ENCODE assay signal across 12 cellular contexts in the genomic region with DNA sequence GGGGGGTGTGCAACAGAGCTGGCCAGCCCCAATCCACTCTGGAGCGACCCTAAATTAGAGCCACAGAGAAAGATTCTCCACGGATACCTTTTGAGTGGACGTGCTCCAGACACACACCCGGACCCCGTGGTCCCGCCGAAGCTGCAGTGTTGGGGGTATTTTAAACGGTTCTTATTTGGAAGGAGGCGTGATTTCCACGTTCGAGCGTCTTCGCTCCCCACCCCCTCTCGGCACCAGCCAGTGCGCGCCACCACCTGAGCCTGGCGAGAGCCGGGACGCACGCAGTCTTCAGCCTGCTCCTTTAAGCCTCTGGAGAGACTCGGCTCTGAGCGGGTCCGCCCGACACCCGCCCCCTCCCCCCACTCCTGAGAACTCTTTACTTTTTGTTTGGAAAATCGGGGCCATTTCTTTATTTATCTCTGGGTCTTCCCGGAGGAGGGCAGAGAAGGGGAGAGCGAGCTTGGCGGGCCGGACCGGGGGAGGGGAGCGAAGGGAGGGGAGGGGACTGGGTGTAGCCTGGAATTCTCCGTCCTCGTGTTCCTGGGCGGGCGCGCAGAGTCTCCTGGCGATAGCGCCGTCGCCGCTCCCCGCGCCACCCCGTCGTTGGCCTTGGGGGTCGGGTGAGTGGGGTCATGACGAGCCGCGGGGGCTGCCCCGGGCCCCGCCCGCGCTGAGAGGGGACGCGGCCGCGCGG. TPM values are rescaled to one million over a fixed set of nuclear protein-coding genes. Genes with fewer than 3 reads are reported as not detected.
A peak's percentile ranks its signal among the peaks of the same experiment; 100 is the strongest.
DNase-seq lines count a peak whose midpoint lies in the region; ATAC-seq, FAIRE-seq and TF ChIP-seq lines count a peak whose summit lies in the region.
"Had no signal": no experiment of that assay in that cellular context is flagged by ENCODE, and none has a peak within 500 bp of the region (broad histone marks: within the 10 kb centered on the region; RNA-seq: fewer than 3 reads in every experiment).

No MANE protein-coding gene starts in this region.

- H3K27ac ChIP-seq in ACC112 (ENCODE audit: low read depth, low read length) (no peak overlapping the region), H1 (ENCODE audit: low read depth, low read length) (no peak overlapping the region), ovary (no peak overlapping the region)
- H3K27ac ChIP-seq: KMS-11 had no signal

- H3K56ac ChIP-seq in H1 (replicated peaks; ENCODE audit: insufficient read length, low read depth, low read length), result no peak overlapping the region

- H4K8ac ChIP-seq in H1 (ENCODE audit: extremely low read depth, insufficient read depth, low read length), result peak overlapping the region; percentile 68; the same call in 1 of the 2 replicates

- TF ChIP-seq CTCF in H1 (IDR thresholded peaks at IDR 0.05; ENCODE audit: control extremely low read depth in 1 of 3, insufficient read depth in 1 of 3, low read depth in 1 of 3, low read length in 3 of 3) (no peak), ovary (IDR thresholded peaks at IDR 0.05) (no peak), GM20000 (IDR thresholded peaks at IDR 0.05; ENCODE audit: extremely low read depth, missing control alignments) (no peak), natural killer cell (IDR thresholded peaks at IDR 0.05) (no peak)

- H3K4me3 ChIP-seq in ACC112 (ENCODE audit: low read depth, low read length) (peak overlapping the region; percentile 63), H1 (ENCODE audit: extremely low read depth in 1 of 4, insufficient read depth in 2 of 4, low read depth in 3 of 4, low read length in 4 of 4) (peak overlapping the region; percentile 48 to 73 (median 49)), ovary (peak overlapping the region; percentile 28)

- H4K5ac ChIP-seq in H1 (ENCODE audit: insufficient read length, low read depth, low read length), result no peak overlapping the region

- no peaks in the 10 kb centered on the region for H3K4me1 ChIP-seq in ACC112 (ENCODE audit: control insufficient read depth, insufficient read depth, low read length, unreplicated experiment)
- peaks cover 0 to 5% (median 2%) of the 10 kb centered on the region in 4 experiments; a peak in 5 of 7 replicates for H3K4me1 ChIP-seq in H1 (replicated peaks in 1 of 4; ENCODE audit: control insufficient read depth in 3 of 4, insufficient read depth in 4 of 4, low read length in 3 of 4)
- no peaks in the 10 kb centered on the region for H3K4me1 ChIP-seq in ovary (ENCODE audit: insufficient read depth)

- no peak for TF ChIP-seq EP300 in H1 (IDR thresholded peaks at IDR 0.05; ENCODE audit: borderline replicate concordance in 1 of 2, low read depth in 2 of 2, low read length in 2 of 2)
- TF ChIP-seq EP300 in ovary (IDR thresholded peaks at IDR 0.05), result no peak

- H3K9me3 ChIP-seq in H1 (ENCODE audit: insufficient read depth in 2 of 2, low read depth in 1 of 2, low read length in 1 of 2) (no peaks in the 10 kb centered on the region), ovary (no peaks in the 10 kb centered on the region)

- no peak overlapping the region for H2BK12ac ChIP-seq in H1 (ENCODE audit: low read depth, low read length)

- peaks cover 0 to 2% of the 10 kb centered on the region in 2 experiments for H4K20me1 ChIP-seq in H1 (replicated peaks in 1 of 2; ENCODE audit: control insufficient read depth in 1 of 2, insufficient read depth in 2 of 2, low read length in 2 of 2)

- H2BK15ac ChIP-seq in H1 (ENCODE audit: low read length), result no peak overlapping the region

- no peaks in the 10 kb centered on the region for H3K9me3 Mint-ChIP-seq in natural killer cell

- no peak overlapping the region for H2BK20ac ChIP-seq in H1 (ENCODE audit: low read length)

- peak; percentile 50 for DNase-seq in HK-2 (ENCODE audit: unreplicated experiment)
- DNase-seq in H1 (ENCODE audit: low read depth in 1 of 2, low spot score in 2 of 2), result peak in 1 of 2 experiments; percentile 54
- no peak for DNase-seq in ovary
- no peak for DNase-seq in T-helper 1 cell
- DNase-seq in GM20000 (ENCODE audit: low spot score), result no peak
- DNase-seq in natural killer cell, result no peak
- DNase-seq: HCEC 1CT, T-helper 17 cell had no signal

- POLR2A ChIA-PET in H1 (lab: Charles Lee; ENCODE audit: partially characterized antibody), result no interaction called here

- 2% methylated on average over 7 of the region's 59 CpGs; no CpG with 5 or more reads in 1 of the 2 experiments for WGBS in H1 (ENCODE audit: extremely low coverage in 1 of 2, insufficient coverage in 1 of 2, insufficient read length in 1 of 2, insufficient replicate concordance in 2 of 2, low coverage in 1 of 2, low lambda C conversion rate in 2 of 2, missing lambda C conversion rate in 1 of 2), 2 experiments
- WGBS in ovary, 3 donors, result 27 to 34% (median 30%) methylated on average over 52 to 59 of the region's 59 CpGs

- ATAC-seq in HG02973 (IDR thresholded peaks at IDR 0.05; ENCODE audit: unreplicated experiment), result no peak
- ATAC-seq in natural killer cell, result no peak
- ATAC-seq: left lobe of liver, T-helper 17 cell had no signal

- peak overlapping the region; percentile 4 for H2AFZ ChIP-seq in ACC112 (ENCODE audit: low read length, unreplicated experiment)
- H2AFZ ChIP-seq in H1 (ENCODE audit: low read length), result no peak overlapping the region

- no peak overlapping the region for H3K14ac ChIP-seq in H1 (ENCODE audit: insufficient read length)

- no peak overlapping the region for H2AK5ac ChIP-seq in H1 (ENCODE audit: low read depth, low read length)

- no peak overlapping the region for H3K23ac ChIP-seq in H1 (ENCODE audit: insufficient read length)

- no peaks in the 10 kb centered on the region for H3K79me2 ChIP-seq in ACC112 (ENCODE audit: control insufficient read depth, insufficient read depth, low read length, unreplicated experiment)
- no peaks in the 10 kb centered on the region for H3K79me2 ChIP-seq in H1 (ENCODE audit: control insufficient read depth in 1 of 2, insufficient read depth in 2 of 2, low read length in 2 of 2)

- peak overlapping the region; percentile 83 to 97 for H3K4me2 ChIP-seq in H1 (ENCODE audit: insufficient read depth in 1 of 2, low read depth in 2 of 2, low read length in 2 of 2)
- H3K4me2 ChIP-seq: KMS-11 had no signal

- peaks cover 93% of the 10 kb centered on the region for H3K27me3 ChIP-seq in ACC112 (ENCODE audit: insufficient read depth, low read length)
- peaks cover 0 to 29% (median 17%) of the 10 kb centered on the region in 4 experiments; a peak in 5 of 7 replicates for H3K27me3 ChIP-seq in H1 (replicated peaks in 1 of 4; ENCODE audit: control insufficient read depth in 3 of 4, extremely low read depth in 1 of 4, insufficient read depth in 3 of 4, low read length in 3 of 4)
- H3K27me3 ChIP-seq in ovary, result no peaks in the 10 kb centered on the region

- no peaks in the 10 kb centered on the region for H3K79me1 ChIP-seq in H1 (ENCODE audit: low read depth, low read length)

- TF ChIP-seq RAD21 in H1 (IDR thresholded peaks at IDR 0.05 in 1 of 2, conservative IDR thresholded peaks at IDR 0.05 in 1 of 2; ENCODE audit: low read depth in 2 of 2, low read length in 2 of 2), result no peak

- no peaks in the 10 kb centered on the region for H3K36me3 Mint-ChIP-seq in natural killer cell

- intact Hi-C loops in ovary (cut with DNase I) (no loop called here), natural killer cell (cut with micrococcal nuclease) (no loop called here)

- no peak overlapping the region for H3K4me3 Mint-ChIP-seq in natural killer cell

- H3K4ac ChIP-seq in H1 (replicated peaks; ENCODE audit: insufficient read length, low read depth, low read length), result no peak overlapping the region

- no peak overlapping the region for H2BK120ac ChIP-seq in H1 (replicated peaks; ENCODE audit: low read depth, low read length)

- peak overlapping the region in 1 of 4 experiments; percentile 18; a peak in 1 of 7 replicates for H3K9ac ChIP-seq in H1 (replicated peaks in 1 of 4; ENCODE audit: extremely low read depth in 1 of 4, low read depth in 3 of 4, low read length in 3 of 4)
- H3K9ac ChIP-seq: KMS-11 had no signal

- no peak overlapping the region for H4K91ac ChIP-seq in H1 (replicated peaks; ENCODE audit: insufficient read length, low read length)

- H3K18ac ChIP-seq in H1 (ENCODE audit: extremely low read depth, low read length), result 0 out of 2 replicates have a peak overlapping the region, but pooled peaks have one; percentile 19

- H3K23me2 ChIP-seq in H1 (ENCODE audit: low read depth, low read length), result peaks cover 20% of the 10 kb centered on the region; the same call in 1 of the 2 replicates

- TF ChIP-seq POLR2A in H1 (IDR thresholded peaks at IDR 0.05; ENCODE audit: control extremely low read depth in 1 of 2, low read depth in 2 of 2, low read length in 2 of 2) (no peak), ovary (IDR thresholded peaks at IDR 0.05) (no peak)

- H3K4me1 Mint-ChIP-seq in natural killer cell, result peaks cover 0 to 7% of the 10 kb centered on the region in 2 donors

- H3K27ac Mint-ChIP-seq in natural killer cell, result no peak overlapping the region
- H3K27ac Mint-ChIP-seq: T-helper 17 cell had no signal

- FAIRE-seq in H1 (lab: Jason Lieb, UNC), result no peak

- no peak overlapping the region for H2BK5ac ChIP-seq in H1 (ENCODE audit: low read depth, low read length)

- CTCF ChIA-PET in H1 (lab: Charles Lee; ENCODE audit: partially characterized antibody), result interaction anchor here (0.5 kb wide), 1 partner anchor 398 kb away, joined by 3 read pairs; no protein-coding TSS in a partner anchor

- H3K36me3 ChIP-seq in ACC112 (ENCODE audit: insufficient read depth, low read length), result no peaks in the 10 kb centered on the region
- H3K36me3 ChIP-seq in H1 (ENCODE audit: control insufficient read depth in 2 of 4, insufficient read depth in 4 of 4, low read length in 3 of 4), result no peaks in the 10 kb centered on the region
- H3K36me3 ChIP-seq in ovary, result no peaks in the 10 kb centered on the region

- peaks cover 19 to 40% of the 10 kb centered on the region in 2 donors for H3K27me3 Mint-ChIP-seq in natural killer cell (ENCODE audit: low read depth in 2 of 2)

TF ChIP-seq in H1, 55 proteins besides CTCF, POLR2A, EP300 and RAD21 (continues in another document):
- TF ChIP-seq SIRT6 (IDR thresholded peaks at IDR 0.05; ENCODE audit: low read length), result no peak

RNA-seq across cellular contexts. Expression of a gene that starts 0.7 kb away (rescaled TPM):
- 2.4 and 3.3 TPM in 2 replicates for total RNA-seq in H1 (2021; fragmentation: NEBNext Ultra II Directional; extraction: Animal tissue kit (Norgen Biotek cat#: 25700))
- polyA plus RNA-seq in H1 (2011; rRNA removed) (0.53 and 0.60 TPM in 2 replicates), ovary (1 to 10 TPM in 1 of 2 donors, under 1 TPM in 1; 0.04 to 1.0 TPM)
- polyA plus RNA-seq in H1 (2011; cell fraction: cytosol; rRNA removed), result 0.63 TPM
- polyA plus RNA-seq in H1 (2011; cell fraction: nucleus; rRNA removed), result 2.6 TPM
- polyA plus RNA-seq in H1 (2012, experiment 1 of 2), result 1.0 to 1.4 TPM (median 1.1 TPM) in 4 replicates
- polyA plus RNA-seq in H1 (2012, experiment 2 of 2), result 0.34 TPM
- 1.1 TPM for polyA plus RNA-seq in H1 (2013, experiment 1 of 2)
- polyA plus RNA-seq in H1 (2013, experiment 2 of 2), result 0.90 TPM
- polyA minus RNA-seq in H1 (2011; rRNA and poly(A)+ RNA removed), result 4.6 and 5.0 TPM in 2 replicates
- 2.6 TPM for polyA minus RNA-seq in H1 (2011; cell fraction: cytosol; rRNA and poly(A)+ RNA removed)
- 4.6 TPM for polyA minus RNA-seq in H1 (2011; cell fraction: nucleus; rRNA and poly(A)+ RNA removed)
- total RNA-seq in ovary (under 1 TPM in 4 of 7 donors, not detected in 3; under 0.01 to 0.18 (median 0.01) TPM), natural killer cell (not detected)
- total RNA-seq: T-helper 17 cell had no signal
